31 cellular contexts compared by ENCODE assay signal in the genomic region with DNA sequence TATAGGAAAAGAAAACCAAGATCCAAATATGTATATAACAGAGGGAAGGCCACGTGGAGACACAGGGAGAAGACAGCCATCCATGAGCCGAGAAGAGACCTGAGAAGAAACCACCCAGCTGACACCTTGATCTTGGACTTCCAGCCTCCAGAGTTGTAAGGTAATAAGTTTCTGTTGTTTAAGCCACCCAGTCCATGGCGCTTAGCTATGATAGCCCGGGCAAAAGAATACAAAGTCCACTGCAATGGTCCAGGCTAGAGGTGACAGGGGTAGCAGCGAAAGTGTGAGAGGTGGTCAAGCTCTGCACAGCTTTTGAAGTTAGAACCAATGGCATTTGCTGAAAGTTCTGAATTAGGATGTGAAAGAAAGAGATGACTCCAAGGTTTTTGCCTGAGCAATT. TPM values are rescaled to one million over a fixed set of nuclear protein-coding genes. Genes with fewer than 3 reads are reported as not detected.
DNase-seq lines count a peak whose midpoint lies in the region; ATAC-seq and TF ChIP-seq lines count a peak whose summit lies in the region.
"Had no signal": no experiment of that assay in that cellular context is flagged by ENCODE, and none has a peak within 500 bp of the region (broad histone marks: within the 10 kb centered on the region; RNA-seq: fewer than 3 reads in every experiment).

No MANE protein-coding gene starts in this region.

- H3K4me1 ChIP-seq in colonic mucosa, result peaks cover 3% of the 10 kb centered on the region
- peaks cover 10 to 24% of the 10 kb centered on the region in 2 donors for H3K4me1 ChIP-seq in mucosa of rectum (ENCODE audit: control insufficient read depth in 2 of 2, insufficient read depth in 2 of 2, low read length in 2 of 2)
- H3K4me1 ChIP-seq in stomach smooth muscle (ENCODE audit: control insufficient read depth, insufficient read depth, low read length), result peaks cover 7% of the 10 kb centered on the region
- H3K4me1 ChIP-seq: lower lobe of right lung had no signal

- POLR2A ChIA-PET in RWPE1 (lab: Yijun Ruan, JAX; ENCODE audit: low non-redundant PET), result no interaction called here

- H3K4me3 Mint-ChIP-seq in activated CD4-positive, alpha-beta T cell treated with anti-CD3 and anti-CD28 coated beads, Interleukin-2, amount 10 ng/mL, durations not matched to agents 24 days and 14 days, result no peak overlapping the region
- H3K4me3 Mint-ChIP-seq: natural killer cell, T-helper 17 cell had no signal

- peaks cover 2% of the 10 kb centered on the region for H3K27me3 Mint-ChIP-seq in activated CD4-positive, alpha-beta T cell treated with anti-CD3 and anti-CD28 coated beads, Interleukin-2, amount 10 ng/mL, durations not matched to agents 24 days and 14 days
- H3K27me3 Mint-ChIP-seq: brain, T-helper 17 cell had no signal

- peak overlapping the region; percentile 76 for H3K27ac ChIP-seq in colonic mucosa
- H3K27ac ChIP-seq in mucosa of rectum (ENCODE audit: low read depth in 2 of 2, low read length in 2 of 2), result peak overlapping the region; percentile 64 to 82
- peak overlapping the region; percentile 26 for H3K27ac ChIP-seq in stomach smooth muscle (ENCODE audit: low read length)
- no peak overlapping the region for H3K27ac ChIP-seq in RWPE1
- H3K27ac ChIP-seq: 22Rv1, lower lobe of right lung, spleen, upper lobe of left lung had no signal

- no peaks in the 10 kb centered on the region for H3K36me3 Mint-ChIP-seq in activated CD4-positive, alpha-beta T cell treated with anti-CD3 and anti-CD28 coated beads, Interleukin-2, amount 10 ng/mL, durations not matched to agents 24 days and 14 days (ENCODE audit: low read depth)
- H3K36me3 Mint-ChIP-seq: natural killer cell had no signal

- no peaks in the 10 kb centered on the region for H3K9me3 ChIP-seq in colonic mucosa
- H3K9me3 ChIP-seq in mucosa of rectum (ENCODE audit: control insufficient read depth in 2 of 2, low read length in 2 of 2), result no peaks in the 10 kb centered on the region
- no peaks in the 10 kb centered on the region for H3K9me3 ChIP-seq in stomach smooth muscle (ENCODE audit: control insufficient read depth in 2 of 2, low read length in 2 of 2)
- H3K9me3 ChIP-seq: HAP-1, lower lobe of right lung, spleen, upper lobe of left lung had no signal

- no peak overlapping the region for H3K4me3 ChIP-seq in colonic mucosa
- peak overlapping the region in 1 of 2 donors; percentile 4 for H3K4me3 ChIP-seq in mucosa of rectum (ENCODE audit: low read length in 2 of 2)
- no peak overlapping the region for H3K4me3 ChIP-seq in stomach smooth muscle (ENCODE audit: low read length in 2 of 2)
- H3K4me3 ChIP-seq: HAP-1, lower lobe of right lung, spleen, upper lobe of left lung had no signal

- H3K9ac ChIP-seq in colonic mucosa (ENCODE audit: low read depth in 2 of 2, low read length in 2 of 2) (no peak overlapping the region), mucosa of rectum (ENCODE audit: low read depth in 1 of 2, low read length in 2 of 2) (no peak overlapping the region), stomach smooth muscle (ENCODE audit: low read length in 2 of 2) (no peak overlapping the region)

- no peak for TF ChIP-seq CTCF in colonic mucosa (IDR thresholded peaks at IDR 0.05)
- TF ChIP-seq CTCF in RWPE1 (conservative IDR thresholded peaks at IDR 0.05; ENCODE audit: low read depth), result no peak

- no peak overlapping the region for H3K27ac Mint-ChIP-seq in activated CD4-positive, alpha-beta T cell treated with anti-CD3 and anti-CD28 coated beads, Interleukin-2, amount 10 ng/mL, durations not matched to agents 24 days and 14 days
- H3K27ac Mint-ChIP-seq: T-helper 17 cell had no signal

- H3K27me3 ChIP-seq in colonic mucosa (no peaks in the 10 kb centered on the region), mucosa of rectum (ENCODE audit: control insufficient read depth in 2 of 2, insufficient read depth in 2 of 2, low read length in 2 of 2) (no peaks in the 10 kb centered on the region), stomach smooth muscle (ENCODE audit: control insufficient read depth in 1 of 2, insufficient read depth in 2 of 2, low read length in 2 of 2) (no peaks in the 10 kb centered on the region)
- H3K27me3 ChIP-seq: spleen, upper lobe of left lung had no signal

- DNase-seq in activated CD4-positive, alpha-beta T cell treated with anti-CD3 and anti-CD28 coated beads, Interleukin-2, amount 10 ng/mL, durations not matched to agents 24 days and 14 days, result peak; percentile 31
- no peak for DNase-seq in activated CD4-positive, alpha-beta T cell treated with anti-CD3 and anti-CD28 coated beads, Interleukin-2, amount 50 U/mL, for 4 hours
- DNase-seq in colonic mucosa, result no peak
- no peak for DNase-seq in left lobe of liver (ENCODE audit: low spot score)
- DNase-seq in activated CD8-positive, alpha-beta memory T cell treated with anti-CD3 and anti-CD28 coated beads for 24 hours, result no peak
- no peak for DNase-seq in RWPE1 (ENCODE audit: low spot score)
- DNase-seq: activated CD4-positive, alpha-beta T cell treated with anti-CD3 and anti-CD28 coated beads, Interleukin-2, amount 50 U/mL, for 48 hours; activated CD8-positive, alpha-beta memory T cell treated with anti-CD3 and anti-CD28 coated beads, Interleukin-2, amount 50 U/mL, for 48 hours; activated naive CD4-positive, alpha-beta T cell treated with anti-CD3 and anti-CD28 coated beads, Interleukin-2, amount 50 U/mL, for 16 hours; C1 segment of cervical spinal cord; COR-L47; DMS53; effector CD4-positive, alpha-beta T cell; Karpas-422; lower lobe of right lung; midbrain; natural killer cell; NCI-H1436; NCI-H2081; NCI-H526; occipital lobe; OCI-M1; spleen; T-helper 17 cell; upper lobe of left lung had no signal

- no peak for ATAC-seq in left lobe of liver
- ATAC-seq: lower lobe of right lung, natural killer cell, SK-N-SH treated with all-trans-retinoic acid at 6 μM for 48 hours, T-helper 17 cell had no signal

- H3K4me1 Mint-ChIP-seq in activated CD4-positive, alpha-beta T cell treated with anti-CD3 and anti-CD28 coated beads, Interleukin-2, amount 10 ng/mL, durations not matched to agents 24 days and 14 days, result peaks cover 8% of the 10 kb centered on the region

- intact Hi-C loops in activated CD4-positive, alpha-beta T cell treated with anti-CD3 and anti-CD28 coated beads, Interleukin-2, amount 10 ng/mL, durations not matched to agents 24 days and 14 days (cut with micrococcal nuclease), result no loop called here
- intact Hi-C loops in colonic mucosa (cut with DNase I), result no loop called here

- H3K36me3 ChIP-seq in colonic mucosa, result no peaks in the 10 kb centered on the region
- H3K36me3 ChIP-seq in mucosa of rectum (ENCODE audit: control insufficient read depth in 2 of 2, insufficient read depth in 2 of 2, low read length in 2 of 2), result no peaks in the 10 kb centered on the region
- H3K36me3 ChIP-seq in stomach smooth muscle (ENCODE audit: control insufficient read depth in 2 of 2, insufficient read depth in 2 of 2, low read length in 2 of 2), result peaks cover 0 to 9% of the 10 kb centered on the region in 2 donors
- H3K36me3 ChIP-seq: HAP-1, lower lobe of right lung, upper lobe of left lung had no signal

- no peaks in the 10 kb centered on the region for H3K9me3 Mint-ChIP-seq in activated CD4-positive, alpha-beta T cell treated with anti-CD3 and anti-CD28 coated beads, Interleukin-2, amount 10 ng/mL, durations not matched to agents 24 days and 14 days
- H3K9me3 Mint-ChIP-seq: natural killer cell had no signal

- CTCF ChIA-PET in RWPE1 (lab: Yijun Ruan, JAX), result interaction anchor here (0.5 to 0.6 kb wide), 2 partner anchors 93 to 144 kb away, joined by 3 read pairs; no protein-coding TSS in a partner anchor

RNA-seq across cellular contexts. Expression of gene MYOM1, which starts 2.8 kb away (rescaled TPM):
- total RNA-seq in activated CD4-positive, alpha-beta T cell treated with anti-CD3 and anti-CD28 coated beads, Interleukin-2, amount 10 ng/mL, durations not matched to agents 24 days and 14 days, result 0.75 and 1.3 TPM in 2 replicates
- total RNA-seq in colonic mucosa, result 1 to 10 TPM; 2.8 to 7.9 TPM
- 4.9 TPM for total RNA-seq in left lobe of liver

RNA-seq across cellular contexts. Expression of gene MYL12A, which starts 30.6 kb away (rescaled TPM):
- 337 and 340 TPM in 2 replicates for total RNA-seq in activated CD4-positive, alpha-beta T cell treated with anti-CD3 and anti-CD28 coated beads, Interleukin-2, amount 10 ng/mL, durations not matched to agents 24 days and 14 days
- total RNA-seq in colonic mucosa (100 to 1,000 TPM; 338 to 537 TPM), left lobe of liver (85.5 TPM)

RNA-seq across cellular contexts. Expression of gene MYL12B, which starts 44.9 kb away (rescaled TPM):
- total RNA-seq in activated CD4-positive, alpha-beta T cell treated with anti-CD3 and anti-CD28 coated beads, Interleukin-2, amount 10 ng/mL, durations not matched to agents 24 days and 14 days, result 239 and 245 TPM in 2 replicates
- 100 to 1,000 TPM; 415 to 575 TPM for total RNA-seq in colonic mucosa
- 90.4 TPM for total RNA-seq in left lobe of liver
